9 cellular contexts compared by ENCODE assay signal in the genomic region with DNA sequence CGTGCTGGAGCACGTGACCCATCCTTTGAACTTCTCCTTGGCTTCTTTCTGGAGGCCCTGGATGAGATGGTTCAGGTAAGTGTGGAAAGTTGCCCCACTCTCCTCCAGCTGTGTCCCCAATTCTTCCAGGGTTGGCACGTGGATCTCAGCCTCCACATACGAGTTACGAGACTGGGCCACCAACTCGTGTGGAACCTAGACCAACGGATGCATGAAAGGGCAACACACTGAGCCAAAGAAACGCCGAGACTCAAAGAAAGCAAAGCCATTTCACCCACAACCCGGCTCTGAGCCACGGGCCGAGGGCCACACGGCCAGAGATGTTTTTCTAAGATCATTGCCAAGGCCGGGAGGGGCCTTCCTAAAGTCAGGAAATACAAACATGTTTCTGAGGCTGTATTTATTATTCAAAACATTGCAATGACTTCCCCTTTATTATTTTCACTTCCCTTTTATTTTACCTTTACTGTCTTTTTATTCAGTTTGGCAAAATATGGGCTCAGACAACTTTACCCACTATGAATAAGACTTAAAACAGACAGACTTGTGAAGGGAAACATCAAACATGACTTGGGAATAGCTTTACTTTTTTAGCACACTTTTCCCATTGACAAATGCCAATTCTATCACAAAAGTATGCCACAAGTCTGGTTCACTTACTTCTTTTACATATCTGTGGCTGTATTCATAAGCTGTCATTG.
DNase-seq lines count a peak whose midpoint lies in the region; ATAC-seq lines count a peak whose summit lies in the region.
"Had no signal": no experiment of that assay in that cellular context is flagged by ENCODE, and none has a peak within 500 bp of the region (broad histone marks: within the 10 kb centered on the region; RNA-seq: fewer than 3 reads in every experiment).

No MANE protein-coding gene starts in this region.

- intact Hi-C loops in posterior cingulate gyrus (cut with DNase I): no loop called here

- peak overlapping the region; percentile 38 for H3K27ac ChIP-seq in skeletal muscle tissue (ENCODE audit: low read depth, low read length)

- H3K27me3 ChIP-seq in skeletal muscle tissue (ENCODE audit: control insufficient read depth in 3 of 3, insufficient read depth in 3 of 3, low read length in 3 of 3): no peaks in the 10 kb centered on the region

- no peaks in the 10 kb centered on the region for H3K9me3 ChIP-seq in skeletal muscle tissue (ENCODE audit: control insufficient read depth in 3 of 3, low read length in 3 of 3)

- no peak overlapping the region for H3K4me3 ChIP-seq in skeletal muscle tissue (ENCODE audit: low read length in 3 of 3)

- peaks cover 29 to 36% (median 32%) of the 10 kb centered on the region in 3 donors for H3K4me1 ChIP-seq in skeletal muscle tissue (ENCODE audit: control insufficient read depth in 3 of 3, insufficient read depth in 3 of 3, low read length in 3 of 3)

- H3K36me3 ChIP-seq in skeletal muscle tissue (ENCODE audit: control insufficient read depth in 3 of 3, insufficient read depth in 3 of 3, low read length in 3 of 3): peaks cover 27 to 46% (median 35%) of the 10 kb centered on the region in 3 donors

- peak; percentile 62 for ATAC-seq in GM18511 (IDR thresholded peaks at IDR 0.05; ENCODE audit: unreplicated experiment)
- peak; percentile 41 for ATAC-seq in HG03066 (IDR thresholded peaks at IDR 0.05; ENCODE audit: low read depth, unreplicated experiment)

- peak; percentile 77 for DNase-seq in fibroblast of gingiva (ENCODE audit: low read depth)
- no peak for DNase-seq in posterior cingulate gyrus
- no peak for DNase-seq in NCI-H2196 (lab: John Stamatoyannopoulos, UW; ENCODE audit: unreplicated experiment)
- DNase-seq in islet precursor cell: no peak
- DNase-seq in activated CD4-positive, CD25-positive, alpha-beta regulatory T cell treated with anti-CD3 and anti-CD28 coated beads, Interleukin-2, amount 50 U/mL, for 72 hours: no peak
- DNase-seq: activated T-cell treated with anti-CD3 and anti-CD28 coated beads, Interleukin-2, amount 50 U/mL, for 24 hours had no signal

- H3K9ac ChIP-seq in skeletal muscle tissue (ENCODE audit: low read depth in 1 of 3, low read length in 3 of 3): no peak overlapping the region
